ENCODE assay signal across 8 cellular contexts in genomic region chr2:84946204-84947009, GRCh38. TPM values are rescaled to one million over a fixed set of nuclear protein-coding genes. Genes with fewer than 3 reads are reported as not detected.
DNase-seq lines count a peak whose midpoint lies in the region; ATAC-seq and TF ChIP-seq lines count a peak whose summit lies in the region.

No MANE protein-coding gene starts in this region.

- peaks cover 6% of the 10 kb centered on the region for H3K4me1 Mint-ChIP-seq in progenitor cell of endocrine pancreas (ENCODE audit: low read depth)

- peak overlapping the region; percentile 80 for H3K27ac ChIP-seq in thymus (ENCODE audit: low read depth)

- no peaks in the 10 kb centered on the region for H3K36me3 ChIP-seq in thymus (ENCODE audit: control insufficient read depth, insufficient read depth)

- H3K27ac Mint-ChIP-seq in progenitor cell of endocrine pancreas, result no peak overlapping the region

- intact Hi-C loops in Right ventricle myocardium superior (cut with DNase I) (no loop called here), left ventricle myocardium superior (cut with micrococcal nuclease) (no loop called here)

- H3K27me3 Mint-ChIP-seq in progenitor cell of endocrine pancreas, result no peaks in the 10 kb centered on the region

- peak; percentile 50; the same call in 1 of the 2 replicates for TF ChIP-seq POLR2A in Raji (IDR thresholded peaks at IDR 0.05; ENCODE audit: insufficient read depth, low read depth, low read length)

- 24% methylated on average over 12 of the region's 12 CpGs for WGBS in thymus

- DNase-seq in Right ventricle myocardium superior (no peak), left ventricle myocardium superior (no peak), lung microvascular endothelial cell (ENCODE audit: low read depth in 2 of 2) (peak; percentile 40 to 78), progenitor cell of endocrine pancreas (ENCODE audit: low spot score, unreplicated experiment) (no peak)
- DNase-seq in activated gamma-delta T cell treated with anti-CD3 and anti-CD28 coated beads, Interleukin-2, amount 50 U/mL, for 16 hours (ENCODE audit: low read depth), result peak; percentile 52

- H3K9me3 Mint-ChIP-seq in progenitor cell of endocrine pancreas (ENCODE audit: low read depth), result no peaks in the 10 kb centered on the region

- H3K27me3 ChIP-seq in thymus (ENCODE audit: control insufficient read depth, insufficient read depth), result no peaks in the 10 kb centered on the region

- ATAC-seq in Right ventricle myocardium superior (ENCODE audit: poor library complexity), result peak; percentile 31
- ATAC-seq in left ventricle myocardium superior, result no peak
- ATAC-seq in HG03097 (IDR thresholded peaks at IDR 0.05; ENCODE audit: low FRiP score, unreplicated experiment), result peak; percentile 50

- H3K4me3 ChIP-seq in thymus (ENCODE audit: low read length), result no peak overlapping the region

- H3K4me3 Mint-ChIP-seq in progenitor cell of endocrine pancreas (ENCODE audit: low read depth), result no peak overlapping the region

- H3K9me3 ChIP-seq in thymus (ENCODE audit: control insufficient read depth), result no peaks in the 10 kb centered on the region

- H3K36me3 Mint-ChIP-seq in progenitor cell of endocrine pancreas (ENCODE audit: insufficient read depth), result no peaks in the 10 kb centered on the region

- H3K4me1 ChIP-seq in thymus (ENCODE audit: control insufficient read depth, insufficient read depth, low read length), result peaks cover 7% of the 10 kb centered on the region

- TF ChIP-seq CTCF in progenitor cell of endocrine pancreas (IDR thresholded peaks at IDR 0.05; ENCODE audit: unreplicated experiment), result no peak

RNA-seq across cellular contexts. Expression of gene KCMF1, which starts 24.6 kb away (rescaled TPM):
- 83.3 TPM for total RNA-seq in Right ventricle myocardium superior
- total RNA-seq in left ventricle myocardium superior, result 94.3 TPM
- total RNA-seq in lung microvascular endothelial cell, result 25.1 and 40.5 TPM in 2 replicates
- 32.5 TPM for polyA plus RNA-seq in thymus
- 61.3 and 62.1 TPM in 2 replicates for total RNA-seq in progenitor cell of endocrine pancreas

RNA-seq across cellular contexts. Expression of gene TMSB10, which starts 41.0 kb away (rescaled TPM):
- total RNA-seq in Right ventricle myocardium superior (417 TPM), left ventricle myocardium superior (450 TPM), lung microvascular endothelial cell (7,454 and 9,895 TPM in 2 replicates), progenitor cell of endocrine pancreas (2,013 and 2,136 TPM in 2 replicates)
- polyA plus RNA-seq in thymus, result 5,628 TPM

Comparison
In these comparisons a context has a peak if more than half of its experiments do, and no peak if none do; other contexts are left out.
1. DNase-seq: peak in activated gamma-delta T cell treated with anti-CD3 and anti-CD28 coated beads, Interleukin-2, amount 50 U/mL, for 16 hours (single experiment) and lung microvascular endothelial cell (2 of 2); none in Right ventricle myocardium superior (single experiment), left ventricle myocardium superior (single experiment) and progenitor cell of endocrine pancreas (single experiment).